In the genomic region with DNA sequence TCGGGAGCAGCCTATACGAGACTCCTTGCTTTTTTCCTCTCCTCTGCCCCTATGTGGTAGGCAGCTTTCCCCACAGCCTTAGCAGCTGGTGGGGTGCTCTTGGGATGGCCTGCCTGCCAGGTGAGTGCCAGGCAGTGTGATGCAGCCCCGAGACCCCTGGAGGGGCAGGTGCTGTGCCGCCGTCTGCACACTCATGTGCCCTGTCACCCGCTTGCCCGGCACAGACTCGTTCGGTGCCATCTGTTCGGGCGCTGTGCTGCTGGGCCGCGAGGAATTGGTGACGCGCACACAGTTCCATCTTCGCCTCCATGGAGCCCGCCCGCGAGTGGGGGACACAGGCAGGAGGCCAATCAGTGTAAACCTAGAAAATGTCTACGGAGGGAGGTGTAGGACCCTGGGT, we compare ENCODE assay signal across 23 cellular contexts. TPM values are rescaled to one million over a fixed set of nuclear protein-coding genes. Genes with fewer than 3 reads are reported as not detected.
DNase-seq lines count a peak whose midpoint lies in the region; ATAC-seq, FAIRE-seq and TF ChIP-seq lines count a peak whose summit lies in the region.
"Had no signal": no experiment of that assay in that cellular context is flagged by ENCODE, and none has a peak within 500 bp of the region (broad histone marks: within the 10 kb centered on the region; RNA-seq: fewer than 3 reads in every experiment).

No MANE protein-coding gene starts in this region.

- peak overlapping the region; percentile 17; the same call in 1 of the 2 replicates for H4K8ac ChIP-seq in H1 (ENCODE audit: extremely low read depth, insufficient read depth, low read length)

- no peak for TF ChIP-seq POLR2A in H1 (IDR thresholded peaks at IDR 0.05; ENCODE audit: control extremely low read depth in 1 of 2, low read depth in 2 of 2, low read length in 2 of 2)
- no peak for TF ChIP-seq POLR2A in vagina (IDR thresholded peaks at IDR 0.05)

- BruUV-seq in Caco-2 (replicated peaks; lab: Mats Ljungman, UMichigan), result no TSS peak

- no peak overlapping the region for H2AFZ ChIP-seq in H1 (ENCODE audit: low read length)
- H2AFZ ChIP-seq: GM23338 had no signal

- TF ChIP-seq CTCF in Caco-2 (IDR thresholded peaks at IDR 0.05; ENCODE audit: insufficient read depth in 1 of 2, low read depth in 1 of 2, low read length in 1 of 2, severe bottlenecking in 1 of 2, unreplicated experiment in 1 of 2) (no peak), RWPE1 (conservative IDR thresholded peaks at IDR 0.05; ENCODE audit: low read depth) (no peak), H1 (IDR thresholded peaks at IDR 0.05; ENCODE audit: control extremely low read depth in 1 of 3, insufficient read depth in 1 of 3, low read depth in 1 of 3, low read length in 3 of 3) (no peak), lower lobe of right lung (IDR thresholded peaks at IDR 0.05) (no peak), vagina (IDR thresholded peaks at IDR 0.05) (no peak)

- no peak overlapping the region for H3K4ac ChIP-seq in H1 (replicated peaks; ENCODE audit: insufficient read length, low read depth, low read length)

- H3K36me3 Mint-ChIP-seq in Caco-2 (ENCODE audit: insufficient read depth, unreplicated experiment), result peaks cover 97% of the 10 kb centered on the region

- H3K4me1 ChIP-seq in Caco-2 (no peaks in the 10 kb centered on the region), H1 (replicated peaks in 1 of 4; ENCODE audit: control insufficient read depth in 3 of 4, insufficient read depth in 4 of 4, low read length in 3 of 4) (no peaks in the 10 kb centered on the region), lower lobe of right lung (peaks cover 6% of the 10 kb centered on the region), vagina (peaks cover 12% of the 10 kb centered on the region)
- H3K4me1 ChIP-seq: Peyer's patch had no signal

- intact Hi-C loops in Caco-2 (cut with micrococcal nuclease; ENCODE audit: unreplicated experiment), result no loop called here
- intact Hi-C loops in lower lobe of right lung (cut with DNase I), result no loop called here
- intact Hi-C loops in vagina (cut with DNase I), result no loop called here

- H2BK20ac ChIP-seq in H1 (ENCODE audit: low read length), result no peak overlapping the region

- H3K9me3 ChIP-seq in Caco-2 (no peaks in the 10 kb centered on the region), H1 (ENCODE audit: insufficient read depth in 2 of 2, low read depth in 1 of 2, low read length in 1 of 2) (no peaks in the 10 kb centered on the region), lower lobe of right lung (no peaks in the 10 kb centered on the region), vagina (no peaks in the 10 kb centered on the region)
- H3K9me3 ChIP-seq: A549, BE2C, Peyer's patch had no signal

- H3K18ac ChIP-seq in H1 (ENCODE audit: extremely low read depth, low read length), result no peak overlapping the region

- H2BK5ac ChIP-seq in H1 (ENCODE audit: low read depth, low read length), result no peak overlapping the region

- H3K27ac Mint-ChIP-seq in Caco-2 (ENCODE audit: unreplicated experiment), result peak overlapping the region; percentile 11
- H3K27ac Mint-ChIP-seq: GM23338 had no signal

- no peak overlapping the region for H3K56ac ChIP-seq in H1 (replicated peaks; ENCODE audit: insufficient read length, low read depth, low read length)

- H3K4me3 Mint-ChIP-seq in Caco-2 (ENCODE audit: unreplicated experiment), result no peak overlapping the region
- H3K4me3 Mint-ChIP-seq: GM23338 had no signal

- peaks cover 7% of the 10 kb centered on the region for H3K79me1 ChIP-seq in H1 (ENCODE audit: low read depth, low read length)

- no peak overlapping the region for H2AK5ac ChIP-seq in H1 (ENCODE audit: low read depth, low read length)

- peaks cover 6% of the 10 kb centered on the region for H3K36me3 ChIP-seq in Caco-2 (ENCODE audit: control insufficient read depth, insufficient read depth, low read length)
- H3K36me3 ChIP-seq in H1 (ENCODE audit: control insufficient read depth in 2 of 4, insufficient read depth in 4 of 4, low read length in 3 of 4), result peaks cover 28 to 74% (median 67%) of the 10 kb centered on the region in 4 experiments
- H3K36me3 ChIP-seq in lower lobe of right lung, result peaks cover 100% of the 10 kb centered on the region
- peaks cover 0 to 81% of the 10 kb centered on the region in 2 donors for H3K36me3 ChIP-seq in vagina

- H3K23me2 ChIP-seq in H1 (ENCODE audit: low read depth, low read length), result no peaks in the 10 kb centered on the region

- POLR2A ChIA-PET in Caco-2 (lab: Charles Lee) (no interaction called here), RWPE1 (lab: Yijun Ruan, JAX; ENCODE audit: low non-redundant PET) (no interaction called here), H1 (lab: Charles Lee; ENCODE audit: partially characterized antibody) (interaction anchor here (1.7 kb wide), 2 partner anchors 12 kb away, joined by 4 to 6 read pairs; no protein-coding TSS in a partner anchor)

- ATAC-seq in lower lobe of right lung (no peak), HG02870 (IDR thresholded peaks at IDR 0.05; ENCODE audit: unreplicated experiment) (no peak)
- ATAC-seq: A549, GM23338 had no signal

- H3K27ac ChIP-seq in RWPE1, result peak overlapping the region; percentile 81
- no peak overlapping the region for H3K27ac ChIP-seq in H1 (ENCODE audit: low read depth, low read length)
- no peak overlapping the region for H3K27ac ChIP-seq in lower lobe of right lung
- H3K27ac ChIP-seq in vagina, result no peak overlapping the region
- H3K27ac ChIP-seq: A549, KMS-11, Peyer's patch had no signal

- no peak overlapping the region for H2BK12ac ChIP-seq in H1 (ENCODE audit: low read depth, low read length)

- H3K79me2 ChIP-seq in H1 (ENCODE audit: control insufficient read depth in 1 of 2, insufficient read depth in 2 of 2, low read length in 2 of 2), result no peaks in the 10 kb centered on the region; a peak in 1 of 4 replicates

- no peak overlapping the region for H4K91ac ChIP-seq in H1 (replicated peaks; ENCODE audit: insufficient read length, low read length)

- WGBS in H1 (ENCODE audit: extremely low coverage in 1 of 2, insufficient coverage in 1 of 2, insufficient read length in 1 of 2, insufficient replicate concordance in 2 of 2, low coverage in 1 of 2, low lambda C conversion rate in 2 of 2, missing lambda C conversion rate in 1 of 2), 2 experiments, result 95% methylated on average over 20 of the region's 20 CpGs; no CpG with 5 or more reads in 1 of the 2 experiments

- H3K27me3 ChIP-seq in Caco-2 (replicated peaks; ENCODE audit: control insufficient read depth, insufficient read depth, low read length) (no peaks in the 10 kb centered on the region), H1 (replicated peaks in 1 of 4; ENCODE audit: control insufficient read depth in 3 of 4, extremely low read depth in 1 of 4, insufficient read depth in 3 of 4, low read length in 3 of 4) (no peaks in the 10 kb centered on the region), lower lobe of right lung (ENCODE audit: low read depth) (no peaks in the 10 kb centered on the region), vagina (no peaks in the 10 kb centered on the region)
- H3K27me3 ChIP-seq: BE2C, Peyer's patch had no signal

- H4K20me1 ChIP-seq in H1 (replicated peaks in 1 of 2; ENCODE audit: control insufficient read depth in 1 of 2, insufficient read depth in 2 of 2, low read length in 2 of 2), result peaks cover 19 to 33% of the 10 kb centered on the region in 2 experiments

- H3K4me1 Mint-ChIP-seq in Caco-2 (ENCODE audit: low read depth, unreplicated experiment), result no peaks in the 10 kb centered on the region
- H3K4me1 Mint-ChIP-seq: GM23338 had no signal

- CTCF ChIA-PET in Caco-2 (lab: Charles Lee), result interaction anchor here (0.6 kb wide), 1 partner anchor 1255 kb away, joined by 3 read pairs; no protein-coding TSS in a partner anchor
- CTCF ChIA-PET in RWPE1 (lab: Yijun Ruan, JAX), result no interaction called here
- CTCF ChIA-PET in H1 (lab: Charles Lee; ENCODE audit: partially characterized antibody), result interaction anchor here (1.5 to 2.3 kb wide), 3 partner anchors 17 to 213 kb away, joined by 3 to 6 read pairs (median 6); no protein-coding TSS in a partner anchor

- DNase-seq in Caco-2 (no peak), RWPE1 (ENCODE audit: low spot score) (no peak), H1 (ENCODE audit: low read depth in 1 of 2, low spot score in 2 of 2) (no peak), lower lobe of right lung (peak; percentile 36), vagina (ENCODE audit: extremely low spot score in 2 of 2) (no peak), superior temporal gyrus (ENCODE audit: extremely low spot score) (no peak), GDM1 (lab: John Stamatoyannopoulos, UW) (no peak)
- DNase-seq: BE2C, DMS 273 treated with DMSO at 0.1 percent for 48 hours, DND-41, HCEC 1CT, NCI-H1105, NCI-H146, NCI-H2029 treated with DMSO at 0.1 percent for 48 hours, NCI-H446, NCI-H526, Peyer's patch had no signal

- no peak overlapping the region for H3K4me3 ChIP-seq in Caco-2 (ENCODE audit: low read depth, low read length)
- H3K4me3 ChIP-seq in H1 (ENCODE audit: extremely low read depth in 1 of 4, insufficient read depth in 2 of 4, low read depth in 3 of 4, low read length in 4 of 4), result no peak overlapping the region
- no peak overlapping the region for H3K4me3 ChIP-seq in lower lobe of right lung
- no peak overlapping the region for H3K4me3 ChIP-seq in vagina
- H3K4me3 ChIP-seq: A549, GM23338, Peyer's patch had no signal

- H3K23ac ChIP-seq in H1 (ENCODE audit: insufficient read length), result no peak overlapping the region

- TF ChIP-seq RAD21 in H1 (IDR thresholded peaks at IDR 0.05 in 1 of 2, conservative IDR thresholded peaks at IDR 0.05 in 1 of 2; ENCODE audit: low read depth in 2 of 2, low read length in 2 of 2), result no peak

- no peak for TF ChIP-seq EP300 in H1 (IDR thresholded peaks at IDR 0.05; ENCODE audit: borderline replicate concordance in 1 of 2, low read depth in 2 of 2, low read length in 2 of 2)

- H2BK15ac ChIP-seq in H1 (ENCODE audit: low read length), result no peak overlapping the region

- H4K5ac ChIP-seq in H1 (ENCODE audit: insufficient read length, low read depth, low read length), result no peak overlapping the region

- no peak overlapping the region for H2BK120ac ChIP-seq in H1 (replicated peaks; ENCODE audit: low read depth, low read length)

- no peak overlapping the region for H3K14ac ChIP-seq in H1 (ENCODE audit: insufficient read length)

- FAIRE-seq in H1 (lab: Jason Lieb, UNC), result no peak
- FAIRE-seq: A549, GM12891, HTR-8/SVneo had no signal

- H3K9me3 Mint-ChIP-seq in Caco-2 (ENCODE audit: unreplicated experiment), result no peaks in the 10 kb centered on the region
- H3K9me3 Mint-ChIP-seq: GM23338 had no signal

- H3K9ac ChIP-seq in H1 (replicated peaks in 1 of 4; ENCODE audit: extremely low read depth in 1 of 4, low read depth in 3 of 4, low read length in 3 of 4), result no peak overlapping the region
- H3K9ac ChIP-seq: KMS-11 had no signal

- no peak overlapping the region for H3K4me2 ChIP-seq in H1 (ENCODE audit: insufficient read depth in 1 of 2, low read depth in 2 of 2, low read length in 2 of 2)
- H3K4me2 ChIP-seq: A549, GM23338, KMS-11 had no signal

- no peaks in the 10 kb centered on the region for H3K27me3 Mint-ChIP-seq in Caco-2 (ENCODE audit: insufficient read depth, unreplicated experiment)

RNA-seq across cellular contexts. Expression of gene TRMU, which starts 15.1 kb away (rescaled TPM):
- 73.9 and 78.4 TPM in 2 replicates for total RNA-seq in Caco-2 (2022)
- total RNA-seq in H1 (2021; fragmentation: NEBNext Ultra II Directional; extraction: Animal tissue kit (Norgen Biotek cat#: 25700)), result 67.7 and 70.6 TPM in 2 replicates
- 43.4 and 52.9 TPM in 2 replicates for polyA plus RNA-seq in H1 (2011; rRNA removed)
- polyA plus RNA-seq in H1 (2011; cell fraction: cytosol; rRNA removed), result 58.0 TPM
- polyA plus RNA-seq in H1 (2011; cell fraction: nucleus; rRNA removed), result 205 TPM
- 56.5 to 70.4 TPM (median 62.8 TPM) in 4 replicates for polyA plus RNA-seq in H1 (2012, experiment 1 of 2)
- 31.1 TPM for polyA plus RNA-seq in H1 (2012, experiment 2 of 2)
- 40.5 TPM for polyA plus RNA-seq in H1 (2013, experiment 1 of 2)
- 37.4 TPM for polyA plus RNA-seq in H1 (2013, experiment 2 of 2)
- polyA minus RNA-seq in H1 (2011; rRNA and poly(A)+ RNA removed), result 35.1 and 35.7 TPM in 2 replicates
- 34.8 TPM for polyA minus RNA-seq in H1 (2011; cell fraction: cytosol; rRNA and poly(A)+ RNA removed)
- 112 TPM for polyA minus RNA-seq in H1 (2011; cell fraction: nucleus; rRNA and poly(A)+ RNA removed)
- 33.5 TPM for total RNA-seq in lower lobe of right lung
- total RNA-seq in vagina, result 37.1 TPM

RNA-seq across cellular contexts. Expression of gene GTSE1, which starts 54.0 kb away (rescaled TPM):
- total RNA-seq in Caco-2 (2022) (54.4 and 55.1 TPM in 2 replicates), lower lobe of right lung (1.4 TPM), vagina (2.2 TPM)
- 38.6 and 40.6 TPM in 2 replicates for total RNA-seq in H1 (2021; fragmentation: NEBNext Ultra II Directional; extraction: Animal tissue kit (Norgen Biotek cat#: 25700))
- 17.5 and 25.7 TPM in 2 replicates for polyA plus RNA-seq in H1 (2011; rRNA removed)
- 18.4 TPM for polyA plus RNA-seq in H1 (2011; cell fraction: cytosol; rRNA removed)
- 30.0 TPM for polyA plus RNA-seq in H1 (2011; cell fraction: nucleus; rRNA removed)
- 21.3 to 27.2 TPM (median 24.8 TPM) in 4 replicates for polyA plus RNA-seq in H1 (2012, experiment 1 of 2)
- polyA plus RNA-seq in H1 (2012, experiment 2 of 2), result 18.8 TPM
- 30.8 TPM for polyA plus RNA-seq in H1 (2013, experiment 1 of 2)
- 27.5 TPM for polyA plus RNA-seq in H1 (2013, experiment 2 of 2)
- 10.7 and 11.7 TPM in 2 replicates for polyA minus RNA-seq in H1 (2011; rRNA and poly(A)+ RNA removed)
- 20.0 TPM for polyA minus RNA-seq in H1 (2011; cell fraction: cytosol; rRNA and poly(A)+ RNA removed)
- 12.8 TPM for polyA minus RNA-seq in H1 (2011; cell fraction: nucleus; rRNA and poly(A)+ RNA removed)

Comparison
In these comparisons a context has a peak if more than half of its experiments do, and no peak if none do; other contexts are left out.
1. RNA of gene GTSE1, which starts 54.0 kb away (total RNA-seq): 54.4 to 55.1 TPM in Caco-2 and 38.6 to 40.6 TPM in H1; 2.2 TPM in vagina (single experiment) and 1.4 TPM in lower lobe of right lung (single experiment); every median in the first group is over 10 times any median in the second.